In genomic region chr17:10748475-10749110, GRCh38 we compare ENCODE assay signal across 23 cellular contexts. TPM values are rescaled to one million over a fixed set of nuclear protein-coding genes. Genes with fewer than 3 reads are reported as not detected.
"Had no signal": no experiment of that assay in that cellular context is flagged by ENCODE, and none has a peak within 500 bp of the region (broad histone marks: within the 10 kb centered on the region; RNA-seq: fewer than 3 reads in every experiment).

No MANE protein-coding gene starts in this region.

- H3K27ac ChIP-seq: coronary artery, esophagus muscularis mucosa, gastrocnemius medialis, right atrium auricular region, upper lobe of right lung had no signal

- H3K4me1 Mint-ChIP-seq: naive B cell had no signal

- H3K4me1 ChIP-seq: right atrium auricular region, upper lobe of right lung had no signal

- ATAC-seq: activated T-cell treated with anti-CD3 and anti-CD28 coated beads, Interleukin-2, amount 50 U/mL, for 72 hours; gastrocnemius medialis; stimulated activated naive CD8-positive, alpha-beta T cell treated with anti-CD3 and anti-CD28 coated beads, Interleukin-15, Interleukin-2, amounts not matched to agents 100 U/mL and 50 U/mL, for 24 hours; upper lobe of right lung had no signal

- DNase-seq: activated CD4-positive, alpha-beta memory T cell treated with anti-CD3 and anti-CD28 coated beads, Interleukin-2, amount 10 ng/mL, durations not matched to agents 7 days and 5 days; activated CD4-positive, alpha-beta T cell treated with anti-CD3 and anti-CD28 coated beads, Interleukin-2, amount 10 ng/mL, durations not matched to agents 24 days and 14 days; activated effector memory CD4-positive, alpha-beta T cell treated with Interleukin-2 at 50 U/mL for 16 hours; activated naive CD4-positive, alpha-beta T cell treated with anti-CD3 and anti-CD28 coated beads, Interleukin-2, amount 10 ng/mL, durations not matched to agents 7 days and 5 days; activated T-cell treated with anti-CD3 and anti-CD28 coated beads, Interleukin-2, amount 50 U/mL, for 72 hours; amygdala; cerebellar nuclear complex; gastrocnemius medialis; head of caudate nucleus; naive B cell; stimulated activated CD4-positive, alpha-beta T cell treated with anti-CD3 and anti-CD28 coated beads, Interleukin-4, amount 100 ng/mL, for 24 hours; stimulated activated naive CD8-positive, alpha-beta T cell treated with anti-CD3 and anti-CD28 coated beads, Interleukin-15, Interleukin-2, amounts not matched to agents 100 U/mL and 50 U/mL, for 24 hours; upper lobe of right lung had no signal

- H3K36me3 Mint-ChIP-seq: activated naive CD4-positive, alpha-beta T cell treated with anti-CD3 and anti-CD28 coated beads, Interleukin-2, amount 10 ng/mL, durations not matched to agents 7 days and 5 days; naive B cell had no signal

- H3K4me3 Mint-ChIP-seq: activated CD4-positive, alpha-beta memory T cell treated with anti-CD3 and anti-CD28 coated beads, Interleukin-2, amount 10 ng/mL, durations not matched to agents 7 days and 5 days; activated CD4-positive, alpha-beta T cell treated with anti-CD3 and anti-CD28 coated beads, Interleukin-2, amount 10 ng/mL, durations not matched to agents 24 days and 14 days; activated naive CD4-positive, alpha-beta T cell treated with anti-CD3 and anti-CD28 coated beads, Interleukin-2, amount 10 ng/mL, durations not matched to agents 7 days and 5 days; activated T-cell treated with anti-CD3 and anti-CD28 coated beads, Interleukin-2, amount 50 U/mL, for 72 hours; naive B cell; neural crest cell; T-helper 1 cell treated with Interleukin-12 subunit alpha and Interleukin-12 subunit beta and Interleukin-4 antibody, amounts not matched to agents 30 μg/mL and 1 μg/mL, for 36 hours had no signal

- H3K27ac Mint-ChIP-seq: activated CD4-positive, alpha-beta memory T cell treated with anti-CD3 and anti-CD28 coated beads, Interleukin-2, amount 10 ng/mL, durations not matched to agents 7 days and 5 days; activated CD4-positive, alpha-beta T cell treated with anti-CD3 and anti-CD28 coated beads, Interleukin-2, amount 10 ng/mL, durations not matched to agents 24 days and 14 days; activated naive CD4-positive, alpha-beta T cell treated with anti-CD3 and anti-CD28 coated beads, Interleukin-2, amount 10 ng/mL, durations not matched to agents 7 days and 5 days; activated T-cell treated with anti-CD3 and anti-CD28 coated beads, Interleukin-2, amount 50 U/mL, for 72 hours; naive B cell; progenitor cell of endocrine pancreas; T-helper 1 cell treated with Interleukin-12 subunit alpha and Interleukin-12 subunit beta and Interleukin-4 antibody, amounts not matched to agents 30 μg/mL and 1 μg/mL, for 36 hours had no signal

- H3K4me3 ChIP-seq: coronary artery, esophagus muscularis mucosa, gastrocnemius medialis, lung, right atrium auricular region, upper lobe of right lung had no signal

- H3K27me3 ChIP-seq: esophagus muscularis mucosa, gastrocnemius medialis, right atrium auricular region, upper lobe of right lung had no signal

- H3K9me3 ChIP-seq: esophagus muscularis mucosa, gastrocnemius medialis, right atrium auricular region, upper lobe of right lung had no signal

- H3K36me3 ChIP-seq: esophagus muscularis mucosa, gastrocnemius medialis, right atrium auricular region, upper lobe of right lung had no signal

RNA-seq across cellular contexts. Expression of gene TMEM238L, which starts 55.3 kb away (rescaled TPM):
- total RNA-seq: activated CD4-positive, alpha-beta memory T cell treated with anti-CD3 and anti-CD28 coated beads, Interleukin-2, amount 10 ng/mL, durations not matched to agents 7 days and 5 days; activated CD4-positive, alpha-beta T cell treated with anti-CD3 and anti-CD28 coated beads, Interleukin-2, amount 10 ng/mL, durations not matched to agents 24 days and 14 days; activated T-cell treated with anti-CD3 and anti-CD28 coated beads, Interleukin-2, amount 50 U/mL, for 72 hours; esophagus muscularis mucosa; lung; mesenteric fat pad; neural crest cell; osteocyte; progenitor cell of endocrine pancreas; right atrium auricular region; subcutaneous adipose tissue; upper lobe of right lung had no signal
